In the genomic region with DNA sequence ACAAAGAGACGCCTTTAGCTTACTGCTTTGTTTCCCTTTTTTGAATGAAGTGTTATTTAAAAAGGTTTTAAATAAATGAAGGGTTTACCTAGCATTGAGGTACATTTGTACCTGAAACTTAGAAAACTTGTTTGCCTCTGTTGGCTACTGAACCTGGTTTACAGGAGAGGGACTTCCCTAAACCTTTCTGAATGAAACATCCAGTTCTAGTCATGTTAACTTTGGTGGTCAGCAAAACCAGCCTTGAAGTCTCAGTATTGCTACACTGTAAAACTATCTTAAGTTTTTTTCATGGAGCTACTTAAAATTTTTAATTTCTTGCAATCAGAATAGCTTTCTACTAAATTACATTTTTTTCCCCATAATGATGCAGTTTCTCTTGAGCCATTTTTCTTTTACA, we compare ENCODE assay signal across 13 cellular contexts. TPM values are rescaled to one million over a fixed set of nuclear protein-coding genes. Genes with fewer than 3 reads are reported as not detected.
A peak's percentile ranks its signal among the peaks of the same experiment; 100 is the strongest.
DNase-seq lines count a peak whose midpoint lies in the region; ATAC-seq and TF ChIP-seq lines count a peak whose summit lies in the region.
"Had no signal": no experiment of that assay in that cellular context is flagged by ENCODE, and none has a peak within 500 bp of the region (broad histone marks: within the 10 kb centered on the region; RNA-seq: fewer than 3 reads in every experiment).

No MANE protein-coding gene starts in this region.

- no peak for TF ChIP-seq CTCF in fibroblast of lung (conservative IDR thresholded peaks at IDR 0.05 in 1 of 2, IDR thresholded peaks at IDR 0.05 in 1 of 2; ENCODE audit: low read depth in 1 of 2, low read length in 2 of 2)

- H3K27me3 ChIP-seq in fibroblast of lung (ENCODE audit: control insufficient read depth, insufficient read depth, low read length) (no peaks in the 10 kb centered on the region), skeletal muscle satellite cell (ENCODE audit: control insufficient read depth, insufficient read depth, low read length) (no peaks in the 10 kb centered on the region)
- H3K27me3 ChIP-seq: cardiac muscle cell, dorsolateral prefrontal cortex, thyroid gland had no signal

- no peak overlapping the region for H3K4me2 ChIP-seq in fibroblast of lung (ENCODE audit: extremely low read depth, insufficient read depth, low read length)
- no peak overlapping the region for H3K4me2 ChIP-seq in skeletal muscle satellite cell (ENCODE audit: low read length)

- DNase-seq in M059J (ENCODE audit: low read depth) (peak; percentile 26), fibroblast of lung (ENCODE audit: low read depth in 2 of 2) (no peak), CD1c-positive myeloid dendritic cell (ENCODE audit: extremely low spot score) (no peak)
- no peak for DNase-seq in activated T-cell treated with anti-CD3 and anti-CD28 coated beads, Interleukin-2, amount 50 U/mL, for 4 hours
- DNase-seq: activated CD4-positive, alpha-beta memory T cell treated with anti-CD3 and anti-CD28 coated beads, Interleukin-2, amount 10 ng/mL, durations not matched to agents 7 days and 5 days; dorsolateral prefrontal cortex; thyroid gland had no signal

- no peak for TF ChIP-seq POLR2A in GM18505 (IDR thresholded peaks at IDR 0.05; ENCODE audit: borderline replicate concordance, extremely low read depth, insufficient read depth, insufficient read length)

- peaks cover 43% of the 10 kb centered on the region for H3K79me2 ChIP-seq in fibroblast of lung (ENCODE audit: control insufficient read depth, insufficient read depth, low read length)

- H3K9me3 ChIP-seq in fibroblast of lung (ENCODE audit: control insufficient read depth, insufficient read depth, low read depth, low read length) (no peaks in the 10 kb centered on the region), skeletal muscle satellite cell (replicated peaks; ENCODE audit: low read length) (no peaks in the 10 kb centered on the region)
- H3K9me3 ChIP-seq: thyroid gland had no signal

- no peaks in the 10 kb centered on the region for H3K36me3 Mint-ChIP-seq in activated T-cell treated with anti-CD3 and anti-CD28 coated beads, Interleukin-2, amount 50 U/mL, for 4 hours (ENCODE audit: insufficient read depth)

- ATAC-seq in GM19351 (IDR thresholded peaks at IDR 0.05; ENCODE audit: unreplicated experiment), result peak; percentile 57
- no peak for ATAC-seq in HG03025 (IDR thresholded peaks at IDR 0.05; ENCODE audit: low FRiP score, unreplicated experiment)
- ATAC-seq in GM18505 (IDR thresholded peaks at IDR 0.05; ENCODE audit: unreplicated experiment), result no peak
- no peak for ATAC-seq in activated T-cell treated with anti-CD3 and anti-CD28 coated beads, Interleukin-2, amount 50 U/mL, for 4 hours

- no peak overlapping the region for H2AFZ ChIP-seq in fibroblast of lung (ENCODE audit: low read length)

- H3K27ac ChIP-seq in fibroblast of lung (ENCODE audit: insufficient read depth, low read length), result peak overlapping the region; percentile 56
- H3K27ac ChIP-seq: cardiac muscle cell, dorsolateral prefrontal cortex, thyroid gland had no signal

- no peak overlapping the region for H3K4me3 ChIP-seq in fibroblast of lung (replicated peaks in 1 of 4; ENCODE audit: control extremely low read depth in 1 of 4, insufficient read depth in 1 of 4, low read depth in 3 of 4, low read length in 4 of 4)
- H3K4me3 ChIP-seq in skeletal muscle satellite cell (ENCODE audit: low read length), result no peak overlapping the region
- H3K4me3 ChIP-seq: cardiac muscle cell, dorsolateral prefrontal cortex, thyroid gland had no signal

- no peaks in the 10 kb centered on the region for H3K36me3 ChIP-seq in fibroblast of lung (ENCODE audit: control insufficient read depth, insufficient read depth, low read length)
- no peaks in the 10 kb centered on the region for H3K36me3 ChIP-seq in skeletal muscle satellite cell (ENCODE audit: insufficient read depth, low read length)
- H3K36me3 ChIP-seq: cardiac muscle cell, thyroid gland had no signal

- H4K20me1 ChIP-seq in fibroblast of lung (ENCODE audit: control insufficient read depth, extremely low read depth, insufficient read depth, low read length), result no peaks in the 10 kb centered on the region

- H3K4me3 Mint-ChIP-seq in activated T-cell treated with anti-CD3 and anti-CD28 coated beads, Interleukin-2, amount 50 U/mL, for 4 hours, result no peak overlapping the region
- H3K4me3 Mint-ChIP-seq: activated CD4-positive, alpha-beta memory T cell treated with anti-CD3 and anti-CD28 coated beads, Interleukin-2, amount 10 ng/mL, durations not matched to agents 7 days and 5 days; activated T-helper 1 cell treated with anti-CD3 and anti-CD28 coated beads, Interleukin-12 subunit alpha, Interleukin-12 subunit beta, Interleukin-2, Interleukin-4 antibody, amounts not matched to agents 30 ng/mL and 10 ng/mL and 1 ng/mL, durations not matched to agents 14 hours and 24 hours and 36 hours had no signal

- no peaks in the 10 kb centered on the region for H3K4me1 Mint-ChIP-seq in activated T-cell treated with anti-CD3 and anti-CD28 coated beads, Interleukin-2, amount 50 U/mL, for 4 hours (ENCODE audit: low read depth)
- H3K4me1 Mint-ChIP-seq: activated CD4-positive, alpha-beta memory T cell treated with anti-CD3 and anti-CD28 coated beads, Interleukin-2, amount 10 ng/mL, durations not matched to agents 7 days and 5 days had no signal

- H3K27me3 Mint-ChIP-seq in activated T-cell treated with anti-CD3 and anti-CD28 coated beads, Interleukin-2, amount 50 U/mL, for 4 hours (ENCODE audit: low read depth), result peaks cover 8% of the 10 kb centered on the region

- H3K4me1 ChIP-seq in fibroblast of lung (ENCODE audit: control insufficient read depth, extremely low read depth, insufficient read depth, low read length), result peaks cover 8% of the 10 kb centered on the region
- H3K4me1 ChIP-seq in skeletal muscle satellite cell (ENCODE audit: control insufficient read depth, insufficient read depth, low read length), result peaks cover 53% of the 10 kb centered on the region

- H3K9ac ChIP-seq in fibroblast of lung (ENCODE audit: insufficient read depth, low read length) (no peak overlapping the region), skeletal muscle satellite cell (ENCODE audit: low read depth, low read length) (peak overlapping the region; percentile 37)

- H3K9me3 Mint-ChIP-seq in activated T-cell treated with anti-CD3 and anti-CD28 coated beads, Interleukin-2, amount 50 U/mL, for 4 hours, result no peaks in the 10 kb centered on the region
- H3K9me3 Mint-ChIP-seq: activated CD4-positive, alpha-beta memory T cell treated with anti-CD3 and anti-CD28 coated beads, Interleukin-2, amount 10 ng/mL, durations not matched to agents 7 days and 5 days; activated T-helper 1 cell treated with anti-CD3 and anti-CD28 coated beads, Interleukin-12 subunit alpha, Interleukin-12 subunit beta, Interleukin-2, Interleukin-4 antibody, amounts not matched to agents 30 ng/mL and 10 ng/mL and 1 ng/mL, durations not matched to agents 14 hours and 24 hours and 36 hours had no signal

RNA-seq across cellular contexts. Expression of gene RASSF8, which starts 38.2 kb away (rescaled TPM):
- 35.9 and 41.2 TPM in 2 replicates for total RNA-seq in M059J (2014; rRNA removed; shearing (Covaris generic))
- 50.6 and 52.8 TPM in 2 replicates for total RNA-seq in fibroblast of lung
- polyA plus RNA-seq in fibroblast of lung, result 22.4 and 28.8 TPM in 2 replicates
- polyA plus RNA-seq in fibroblast of lung (2012), result 17.7 and 28.3 TPM in 2 replicates
- 11.6 and 20.5 TPM in 2 replicates for polyA minus RNA-seq in fibroblast of lung (ENCODE audit: low replicate concordance)
- total RNA-seq in skeletal muscle satellite cell (2012; rRNA removed), result 43.0 and 63.1 TPM in 2 replicates
- total RNA-seq in activated T-cell treated with anti-CD3 and anti-CD28 coated beads, Interleukin-2, amount 50 U/mL, for 4 hours, result under 1 TPM; 0.19 to 0.58 (median 0.53) TPM

Comparison
In these comparisons a context has a peak if more than half of its experiments do, and no peak if none do; other contexts are left out.
1. RNA of gene RASSF8, which starts 38.2 kb away (total RNA-seq): 50.6 to 52.8 TPM in fibroblast of lung and 35.9 to 41.2 TPM in M059J; 0.19 to 0.58 TPM in activated T-cell treated with anti-CD3 and anti-CD28 coated beads, Interleukin-2, amount 50 U/mL, for 4 hours; every median in the first group is over 10 times any median in the second.